In the genomic region with DNA sequence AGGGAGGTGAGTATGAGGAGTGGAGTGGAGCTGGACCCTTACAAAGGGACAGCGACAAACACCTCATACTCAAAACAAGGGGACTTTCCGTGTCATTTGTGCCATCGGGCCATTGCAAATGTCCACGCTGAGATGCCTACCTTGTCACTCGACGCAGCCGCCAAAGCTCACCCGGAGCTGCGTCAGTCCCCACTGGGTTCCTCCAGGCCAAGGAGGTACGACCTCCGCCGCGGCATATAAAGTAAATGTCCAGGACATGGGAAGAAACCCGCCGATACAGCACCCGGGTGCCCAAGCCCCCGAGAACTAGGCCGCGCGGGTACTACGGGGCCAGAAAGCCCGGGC, we compare ENCODE assay signal across 8 cellular contexts. TPM values are rescaled to one million over a fixed set of nuclear protein-coding genes. Genes with fewer than 3 reads are reported as not detected.
A peak's percentile ranks its signal among the peaks of the same experiment; 100 is the strongest.
DNase-seq lines count a peak whose midpoint lies in the region; ATAC-seq and TF ChIP-seq lines count a peak whose summit lies in the region.
"Not testable (repeated sequence)": the region's sequence is repeated elsewhere in the genome, so short reads cannot be mapped to it uniquely, and the experiment has no call there.

No MANE protein-coding gene starts in this region.

- ATAC-seq in central memory CD8-positive, alpha-beta T cell (replicated peaks; ENCODE audit: extremely low read depth, poor library complexity, severe bottlenecking); upper lobe of left lung (ENCODE audit: low FRiP score in 2 of 2): not testable (repeated sequence)

- TF ChIP-seq CTCF in Caco-2 (IDR thresholded peaks at IDR 0.05; ENCODE audit: insufficient read depth in 1 of 2, low read depth in 1 of 2, low read length in 1 of 2, severe bottlenecking in 1 of 2, unreplicated experiment in 1 of 2); glutamatergic neuron (IDR thresholded peaks at IDR 0.05; ENCODE audit: partially characterized antibody, unreplicated experiment); retinal pigment epithelial cell (conservative IDR thresholded peaks at IDR 0.05; ENCODE audit: low read depth, low read length); upper lobe of left lung (IDR thresholded peaks at IDR 0.05): not testable (repeated sequence)

- WGBS in mesodermal cell (ENCODE audit: insufficient coverage in 2 of 2), 2 experiments: 10% methylated on average over 15 of the region's 22 CpGs; no CpG with 5 or more reads in 1 of the 2 experiments
- 46 to 63% methylated on average over 16 to 21 of the region's 22 CpGs for WGBS in upper lobe of left lung, 2 donors

- not testable (repeated sequence) for H3K4me1 Mint-ChIP-seq in Caco-2 (ENCODE audit: low read depth, unreplicated experiment)
- peaks cover 18% of the 10 kb centered on the region for H3K4me1 Mint-ChIP-seq in activated T-helper 1 cell treated with anti-CD3 and anti-CD28 coated beads, Interleukin-12 subunit alpha, Interleukin-12 subunit beta, Interleukin-2, Interleukin-4 antibody, amounts not matched to agents 30 ng/mL and 10 ng/mL and 1 ng/mL, durations not matched to agents 14 hours and 24 hours and 36 hours (ENCODE audit: low read depth)
- peaks cover 15% of the 10 kb centered on the region for H3K4me1 Mint-ChIP-seq in central memory CD8-positive, alpha-beta T cell
- peaks cover 15% of the 10 kb centered on the region for H3K4me1 Mint-ChIP-seq in glutamatergic neuron (ENCODE audit: low read depth, unreplicated experiment)

- peak overlapping the region; percentile 76 for H3K9ac ChIP-seq in NT2/D1 (ENCODE audit: insufficient read length, low read depth)

- H3K27me3 Mint-ChIP-seq in Caco-2 (ENCODE audit: insufficient read depth, unreplicated experiment); activated T-helper 1 cell treated with anti-CD3 and anti-CD28 coated beads, Interleukin-12 subunit alpha, Interleukin-12 subunit beta, Interleukin-2, Interleukin-4 antibody, amounts not matched to agents 30 ng/mL and 10 ng/mL and 1 ng/mL, durations not matched to agents 14 hours and 24 hours and 36 hours (ENCODE audit: insufficient read depth); central memory CD8-positive, alpha-beta T cell; glutamatergic neuron (ENCODE audit: unreplicated experiment): not testable (repeated sequence)

- H3K4me3 Mint-ChIP-seq in Caco-2 (ENCODE audit: unreplicated experiment) (peak overlapping the region; percentile 75), glutamatergic neuron (ENCODE audit: unreplicated experiment) (peak overlapping the region; percentile 86)
- peak overlapping the region; percentile 89 for H3K4me3 Mint-ChIP-seq in activated T-helper 1 cell treated with anti-CD3 and anti-CD28 coated beads, Interleukin-12 subunit alpha, Interleukin-12 subunit beta, Interleukin-2, Interleukin-4 antibody, amounts not matched to agents 30 ng/mL and 10 ng/mL and 1 ng/mL, durations not matched to agents 14 hours and 24 hours and 36 hours
- H3K4me3 Mint-ChIP-seq in central memory CD8-positive, alpha-beta T cell: peak overlapping the region; percentile 72

- not testable (repeated sequence) for DNase-seq in Caco-2; NT2/D1 (ENCODE audit: low read depth, low spot score); activated T-helper 1 cell treated with anti-CD3 and anti-CD28 coated beads, Interleukin-12 subunit alpha, Interleukin-12 subunit beta, Interleukin-2, Interleukin-4 antibody, amounts not matched to agents 30 ng/mL and 10 ng/mL and 1 ng/mL, durations not matched to agents 14 hours and 24 hours and 36 hours (ENCODE audit: low spot score); central memory CD8-positive, alpha-beta T cell (ENCODE audit: low spot score in 2 of 2); glutamatergic neuron; retinal pigment epithelial cell (ENCODE audit: low read depth); upper lobe of left lung

- POLR2A ChIA-PET in Caco-2 (lab: Charles Lee): not testable (repeated sequence)

- CTCF ChIA-PET in Caco-2 (lab: Charles Lee): not testable (repeated sequence)

- H3K4me1 ChIP-seq in Caco-2; NT2/D1 (ENCODE audit: insufficient read depth, insufficient read length); mesodermal cell (ENCODE audit: control insufficient read depth, insufficient read depth, low read length, poor library complexity, severe bottlenecking); upper lobe of left lung: not testable (repeated sequence)

- not testable (repeated sequence) for H3K9me3 ChIP-seq in Caco-2; NT2/D1 (ENCODE audit: insufficient read depth, low read length); mesodermal cell (ENCODE audit: control insufficient read depth, low read length); upper lobe of left lung

- H3K27me3 ChIP-seq in Caco-2 (replicated peaks; ENCODE audit: control insufficient read depth, insufficient read depth, low read length); NT2/D1 (ENCODE audit: insufficient read depth, insufficient read length); upper lobe of left lung: not testable (repeated sequence)

- H3K36me3 ChIP-seq in Caco-2 (ENCODE audit: control insufficient read depth, insufficient read depth, low read length); NT2/D1 (ENCODE audit: insufficient read depth, insufficient read length, low read length); mesodermal cell (ENCODE audit: control insufficient read depth, insufficient read depth, low read length); upper lobe of left lung: not testable (repeated sequence)

- not testable (repeated sequence) for BruUV-seq in Caco-2 (replicated peaks; lab: Mats Ljungman, UMichigan)

- peak in 1 of 4 donors; percentile 4 for TF ChIP-seq POLR2A in upper lobe of left lung (IDR thresholded peaks at IDR 0.05)

- intact Hi-C loops in Caco-2 (cut with micrococcal nuclease; ENCODE audit: unreplicated experiment): loop anchor here (5.0 kb wide), 1 partner anchor 175 kb away; the partner anchor contains the start of gene ZC3H8
- intact Hi-C loops in activated T-helper 1 cell treated with anti-CD3 and anti-CD28 coated beads, Interleukin-12 subunit alpha, Interleukin-12 subunit beta, Interleukin-2, Interleukin-4 antibody, amounts not matched to agents 30 ng/mL and 10 ng/mL and 1 ng/mL, durations not matched to agents 14 hours and 24 hours and 36 hours (cut with micrococcal nuclease): loop anchor here (10.0 kb wide), 2 partner anchors 98 to 548 kb away; partner anchors contain the start of gene ANAPC1

- H3K27ac Mint-ChIP-seq in Caco-2 (ENCODE audit: unreplicated experiment): not testable (repeated sequence)
- peak overlapping the region; percentile 79 for H3K27ac Mint-ChIP-seq in activated T-helper 1 cell treated with anti-CD3 and anti-CD28 coated beads, Interleukin-12 subunit alpha, Interleukin-12 subunit beta, Interleukin-2, Interleukin-4 antibody, amounts not matched to agents 30 ng/mL and 10 ng/mL and 1 ng/mL, durations not matched to agents 14 hours and 24 hours and 36 hours
- peak overlapping the region; percentile 80 for H3K27ac Mint-ChIP-seq in central memory CD8-positive, alpha-beta T cell (ENCODE audit: low read depth)
- H3K27ac Mint-ChIP-seq in glutamatergic neuron (ENCODE audit: unreplicated experiment): peak overlapping the region; percentile 33

- not testable (repeated sequence) for TF ChIP-seq EP300 in upper lobe of left lung (IDR thresholded peaks at IDR 0.05)

- peak overlapping the region; percentile 47 for H3K4me3 ChIP-seq in Caco-2 (ENCODE audit: low read depth, low read length)
- H3K4me3 ChIP-seq in NT2/D1 (ENCODE audit: insufficient read length, low read depth): peak overlapping the region; percentile 42
- peak overlapping the region; percentile 43 for H3K4me3 ChIP-seq in mesodermal cell (ENCODE audit: extremely low read depth, insufficient read depth, low read length, poor library complexity, severe bottlenecking)
- H3K4me3 ChIP-seq in retinal pigment epithelial cell (ENCODE audit: low read length): peak overlapping the region; percentile 41
- H3K4me3 ChIP-seq in upper lobe of left lung: peak overlapping the region; percentile 46 to 67 (median 58)

- H3K9me3 Mint-ChIP-seq in Caco-2 (ENCODE audit: unreplicated experiment); activated T-helper 1 cell treated with anti-CD3 and anti-CD28 coated beads, Interleukin-12 subunit alpha, Interleukin-12 subunit beta, Interleukin-2, Interleukin-4 antibody, amounts not matched to agents 30 ng/mL and 10 ng/mL and 1 ng/mL, durations not matched to agents 14 hours and 24 hours and 36 hours; central memory CD8-positive, alpha-beta T cell; glutamatergic neuron (ENCODE audit: unreplicated experiment): not testable (repeated sequence)

- not testable (repeated sequence) for H3K36me3 Mint-ChIP-seq in Caco-2 (ENCODE audit: insufficient read depth, unreplicated experiment); activated T-helper 1 cell treated with anti-CD3 and anti-CD28 coated beads, Interleukin-12 subunit alpha, Interleukin-12 subunit beta, Interleukin-2, Interleukin-4 antibody, amounts not matched to agents 30 ng/mL and 10 ng/mL and 1 ng/mL, durations not matched to agents 14 hours and 24 hours and 36 hours (ENCODE audit: low read depth); central memory CD8-positive, alpha-beta T cell (ENCODE audit: insufficient read depth); glutamatergic neuron (ENCODE audit: unreplicated experiment)

- H3K27ac ChIP-seq in mesodermal cell (ENCODE audit: low read depth, low read length, severe bottlenecking): not testable (repeated sequence)
- peak overlapping the region; percentile 85 to 88 (median 86) for H3K27ac ChIP-seq in upper lobe of left lung

RNA-seq across cellular contexts. Expression of gene RGPD8, which starts 1.1 kb away (rescaled TPM):
- total RNA-seq in Caco-2 (2022) (17.5 and 23.1 TPM in 2 replicates), glutamatergic neuron (ENCODE audit: unreplicated experiment) (29.3 TPM), upper lobe of left lung (10 to 100 TPM in 5 of 6 donors, 1 to 10 TPM in 1; 9.2 to 59.7 (median 20.4) TPM)
- 15.8 and 16.5 TPM in 2 replicates for total RNA-seq in activated T-helper 1 cell treated with anti-CD3 and anti-CD28 coated beads, Interleukin-12 subunit alpha, Interleukin-12 subunit beta, Interleukin-2, Interleukin-4 antibody, amounts not matched to agents 30 ng/mL and 10 ng/mL and 1 ng/mL, durations not matched to agents 14 hours and 24 hours and 36 hours
- 13.3 TPM for polyA plus RNA-seq in mesodermal cell (2013, experiment 1 of 2)
- polyA plus RNA-seq in mesodermal cell (2013, experiment 2 of 2): 12.2 TPM

RNA-seq across cellular contexts. Expression of gene TTL, which starts 49.6 kb away (rescaled TPM):
- total RNA-seq in Caco-2 (2022) (40.8 and 46.9 TPM in 2 replicates), glutamatergic neuron (ENCODE audit: unreplicated experiment) (126 TPM), upper lobe of left lung (10 to 100 TPM; 11.5 to 45.4 (median 27.8) TPM)
- 45.2 and 49.0 TPM in 2 replicates for total RNA-seq in activated T-helper 1 cell treated with anti-CD3 and anti-CD28 coated beads, Interleukin-12 subunit alpha, Interleukin-12 subunit beta, Interleukin-2, Interleukin-4 antibody, amounts not matched to agents 30 ng/mL and 10 ng/mL and 1 ng/mL, durations not matched to agents 14 hours and 24 hours and 36 hours
- polyA plus RNA-seq in mesodermal cell (2013, experiment 1 of 2): 58.2 TPM
- polyA plus RNA-seq in mesodermal cell (2013, experiment 2 of 2): 53.9 TPM
